Comparison of ENCODE assay signal across 22 cellular contexts in genomic region chr1:65357291-65357960, GRCh38.
"Had no signal": no experiment of that assay in that cellular context is flagged by ENCODE, and none has a peak within 500 bp of the region (broad histone marks: within the 10 kb centered on the region; RNA-seq: fewer than 3 reads in every experiment).

No MANE protein-coding gene starts in this region.

- H3K36me3 Mint-ChIP-seq: IgD-negative memory B cell had no signal

- DNase-seq: Kasumi-1, MV-4-11, NCI-H1048, NCI-H1105, NCI-H1417, NCI-H1436 treated with DMSO at 0.1 percent for 48 hours, NCI-H1694, NCI-H187 treated with DMSO at 0.1 percent for 48 hours, NCI-H2029 treated with DMSO at 0.1 percent for 48 hours, NCI-H2171 treated with DMSO at 0.1 percent for 48 hours, NCI-H345, NCI-H510A, NCI-H524 treated with DMSO at 0.1 percent for 48 hours, NCI-H69, NCI-H774, PC-3, SHP77, SK-N-SH had no signal

- H3K4me3 Mint-ChIP-seq: IgD-negative memory B cell had no signal

- ATAC-seq: K562, Panc1, PC-3 had no signal

- H3K4me1 Mint-ChIP-seq: IgD-negative memory B cell had no signal

- H3K27ac Mint-ChIP-seq: IgD-negative memory B cell had no signal

- H3K27me3 Mint-ChIP-seq: IgD-negative memory B cell had no signal

- FAIRE-seq: HTR-8/SVneo, K562 had no signal
